Comparison of ENCODE assay signal across 8 cellular contexts in genomic region chr1:93607814-93608187, GRCh38.
A peak's percentile ranks its signal among the peaks of the same experiment; 100 is the strongest.
DNase-seq lines count a peak whose midpoint lies in the region; ATAC-seq, FAIRE-seq and TF ChIP-seq lines count a peak whose summit lies in the region.

No MANE protein-coding gene starts in this region.

- peak overlapping the region; percentile 65; the same call in 2 of the 3 replicates for H3K4me2 ChIP-seq in A549

- CTCF ChIA-PET in A549 (lab: Yijun Ruan, JAX), result interaction anchor here (0.5 to 1.7 kb wide), 4 partner anchors 22 to 211 kb away, joined by 3 to 7 read pairs (median 4); no protein-coding TSS in a partner anchor

- no peak for TF ChIP-seq RAD21 in A549 (conservative IDR thresholded peaks at IDR 0.05 in 1 of 2, IDR thresholded peaks at IDR 0.05 in 1 of 2)

- in situ Hi-C loops in astrocyte of the spinal cord (cut with HindIII; ENCODE audit: low sequenced_read_pairs), result no loop called here

- H3K4me3 ChIP-seq in A549, result no peak overlapping the region
- no peak overlapping the region for H3K4me3 ChIP-seq in astrocyte of the spinal cord (ENCODE audit: low read depth, low read length)

- TF ChIP-seq CTCF in A549 (IDR thresholded peaks at IDR 0.05), result no peak
- no peak for TF ChIP-seq CTCF in astrocyte of the spinal cord (IDR thresholded peaks at IDR 0.05; ENCODE audit: low read depth, low read length)

- no peaks in the 10 kb centered on the region for H3K9me3 ChIP-seq in A549

- FAIRE-seq in A549 (lab: Jason Lieb, UNC), result no peak

- POLR2A ChIA-PET in A549 (lab: Yijun Ruan, JAX), result interaction anchor here (1.2 kb wide), 1 partner anchor 8 kb away, joined by 3 read pairs; no protein-coding TSS in a partner anchor

- H3K4me1 ChIP-seq in A549, result peaks cover 76% of the 10 kb centered on the region

- DNase-seq in A549 (ENCODE audit: low read depth in 1 of 2, low spot score in 1 of 2) (no peak), GM19240 (ENCODE audit: insufficient read length, low spot score) (peak; percentile 76), astrocyte of the spinal cord (ENCODE audit: low read depth, low spot score) (peak; percentile 52), ecto neural progenitor cell (ENCODE audit: low spot score) (no peak), SKM-1 (lab: John Stamatoyannopoulos, UW; ENCODE audit: unreplicated experiment) (no peak)
- peak; percentile 76 for DNase-seq in stimulated activated CD4-positive, alpha-beta T cell treated with anti-CD3 and anti-CD28 coated beads, Interleukin-4, amount 100 ng/mL, for 24 hours

- TF ChIP-seq EP300 in A549 (IDR thresholded peaks at IDR 0.05), result no peak

- peak; percentile 8 to 14; a peak in 3 of 6 replicates for ATAC-seq in A549
- peak; percentile 94 for ATAC-seq in HG03159 (IDR thresholded peaks at IDR 0.05; ENCODE audit: unreplicated experiment)
- ATAC-seq in esophagus mucosa, result no peak

- H3K27ac ChIP-seq in A549, result peak overlapping the region; percentile 63 to 79; a peak in 5 of 6 replicates

- 92% methylated on average over 5 of the region's 5 CpGs for WGBS in A549 (ENCODE audit: missing lambda C conversion rate)

- no peak for TF ChIP-seq POLR2A in A549 (IDR thresholded peaks at IDR 0.05; ENCODE audit: low read length)

TF ChIP-seq in A549, 52 proteins besides CTCF, POLR2A, EP300 and RAD21:
- no peak for TF ChIP-seq HOXA7 (CRISPR knock-in tag; IDR thresholded peaks at IDR 0.05)
- TF ChIP-seq CEBPB (IDR thresholded peaks at IDR 0.05), result no peak
- TF ChIP-seq CHD2 (IDR thresholded peaks at IDR 0.05; ENCODE audit: low read length, partially characterized antibody), result no peak
- TF ChIP-seq MYC (IDR thresholded peaks at IDR 0.05; ENCODE audit: borderline replicate concordance, low read length), result no peak
- TF ChIP-seq RNF2 (IDR thresholded peaks at IDR 0.05; ENCODE audit: borderline replicate concordance, low read depth), result no peak
- TF ChIP-seq EHF (CRISPR knock-in tag; IDR thresholded peaks at IDR 0.05), result no peak
- no peak for TF ChIP-seq HMGXB4 (CRISPR knock-in tag; IDR thresholded peaks at IDR 0.05; ENCODE audit: borderline replicate concordance)
- TF ChIP-seq MAX (IDR thresholded peaks at IDR 0.05), result no peak
- TF ChIP-seq ZSCAN20 (CRISPR knock-in tag; IDR thresholded peaks at IDR 0.05), result no peak
- no peak for TF ChIP-seq ZC3H11A (IDR thresholded peaks at IDR 0.05)
- no peak for TF ChIP-seq FOXS1 (CRISPR knock-in tag; IDR thresholded peaks at IDR 0.05)
- no peak for TF ChIP-seq KDM1A (IDR thresholded peaks at IDR 0.05; ENCODE audit: low read depth)
- TF ChIP-seq CBX2 (IDR thresholded peaks at IDR 0.05; ENCODE audit: borderline replicate concordance, low read depth), result no peak
- no peak for TF ChIP-seq REST (IDR thresholded peaks at IDR 0.05)
TF ChIP-seq in A549: peak in this region for 0.

Comparison
In these comparisons a context has a peak if more than half of its experiments do, and no peak if none do; other contexts are left out.
1. DNase-seq: peak in GM19240 (single experiment), astrocyte of the spinal cord (single experiment) and stimulated activated CD4-positive, alpha-beta T cell treated with anti-CD3 and anti-CD28 coated beads, Interleukin-4, amount 100 ng/mL, for 24 hours (single experiment); none in A549 (0 of 2), ecto neural progenitor cell (single experiment) and SKM-1 (single experiment).